Comparison of ENCODE assay signal across 17 cellular contexts in the genomic region with DNA sequence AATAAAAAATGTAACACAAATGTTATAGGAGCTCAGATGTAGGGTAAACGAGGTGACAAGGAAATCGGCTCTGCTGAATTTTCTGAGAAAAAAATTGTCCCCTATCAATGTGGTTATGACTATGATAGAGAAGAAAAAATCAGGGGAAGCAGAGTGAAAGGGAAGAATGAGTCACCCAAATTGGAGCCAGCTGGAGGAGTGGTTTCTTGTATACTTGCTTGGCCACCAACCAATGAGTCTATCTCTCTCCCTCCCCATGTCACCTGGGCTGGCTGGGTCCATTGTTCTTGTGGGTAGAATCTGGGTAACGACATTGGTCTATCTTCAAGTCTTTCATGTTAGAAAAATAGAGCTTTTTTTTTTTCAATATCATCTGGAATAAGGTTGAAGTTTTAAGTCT.
DNase-seq lines count a peak whose midpoint lies in the region; TF ChIP-seq lines count a peak whose summit lies in the region.
"Had no signal": no experiment of that assay in that cellular context is flagged by ENCODE, and none has a peak within 500 bp of the region (broad histone marks: within the 10 kb centered on the region; RNA-seq: fewer than 3 reads in every experiment).

No MANE protein-coding gene starts in this region.

- H3K4me3 ChIP-seq in BJ (ENCODE audit: low read depth, low read length) (no peak overlapping the region), astrocyte of the spinal cord (ENCODE audit: low read depth, low read length) (no peak overlapping the region), tibial artery (no peak overlapping the region)
- H3K4me3 ChIP-seq: cardiac muscle cell, SJCRH30 had no signal

- no peaks in the 10 kb centered on the region for H3K9me3 ChIP-seq in tibial artery
- H3K9me3 ChIP-seq: SJCRH30 had no signal

- no peak overlapping the region for H3K27ac ChIP-seq in tibial artery
- H3K27ac ChIP-seq: C4-2B, cardiac muscle cell, SJCRH30 had no signal

- H3K36me3 ChIP-seq in BJ (ENCODE audit: control insufficient read depth, insufficient read depth, low read length) = no peaks in the 10 kb centered on the region
- no peaks in the 10 kb centered on the region for H3K36me3 ChIP-seq in tibial artery
- H3K36me3 ChIP-seq: cardiac muscle cell, SJCRH30 had no signal

- POLR2A ChIA-PET in BJ (lab: Charles Lee) = no interaction called here

- intact Hi-C loops in tibial artery (cut with DNase I; ENCODE audit: low total_unique reads) = no loop called here

- DNase-seq in BJ (ENCODE audit: low read depth) (peak; percentile 11), HT1080 (ENCODE audit: low read depth) (peak; percentile 84), astrocyte of the spinal cord (ENCODE audit: low read depth, low spot score) (peak; percentile 41), iPS-NIHi11 (ENCODE audit: low spot score) (peak; percentile 24), GDM1 (lab: John Stamatoyannopoulos, UW) (no peak), tibial artery (no peak), RPMI8226 (no peak), NCI-H748 treated with DMSO at 0.1 percent for 48 hours (lab: John Stamatoyannopoulos, UW) (no peak)
- DNase-seq: activated gamma-delta T cell treated with Interleukin-2 at 50 U/mL for 16 hours; GF-D8; natural killer cell; NCI-H187 treated with DMSO at 0.1 percent for 48 hours; NCI-H774; stimulated activated CD4-positive, alpha-beta T cell treated with anti-CD3 and anti-CD28 coated beads, Interleukin-2, amount 100 ng/mL, for 48 hours had no signal

- H3K27me3 ChIP-seq in BJ (ENCODE audit: control insufficient read depth, insufficient read depth, low read length) (no peaks in the 10 kb centered on the region), tibial artery (no peaks in the 10 kb centered on the region)
- H3K27me3 ChIP-seq: cardiac muscle cell, SJCRH30 had no signal

- CTCF ChIA-PET in BJ (lab: Yijun Ruan, JAX) = no interaction called here

- in situ Hi-C loops in astrocyte of the spinal cord (cut with HindIII; ENCODE audit: low sequenced_read_pairs) = no loop called here

- no peak for TF ChIP-seq CTCF in BJ (IDR thresholded peaks at IDR 0.05; ENCODE audit: insufficient read depth, low read depth, low read length)
- TF ChIP-seq CTCF in astrocyte of the spinal cord (IDR thresholded peaks at IDR 0.05; ENCODE audit: low read depth, low read length) = no peak
- no peak for TF ChIP-seq CTCF in tibial artery (IDR thresholded peaks at IDR 0.05)

- H3K4me1 ChIP-seq in tibial artery = peaks cover 0 to 16% (median 0%) of the 10 kb centered on the region in 4 donors
- H3K4me1 ChIP-seq: SJCRH30 had no signal

Comparison
In these comparisons a context has a peak if more than half of its experiments do, and no peak if none do; other contexts are left out.
1. DNase-seq: peak in BJ (single experiment), HT1080 (single experiment), astrocyte of the spinal cord (single experiment) and iPS-NIHi11 (single experiment); none in GDM1 (single experiment), tibial artery (0 of 2), RPMI8226 (single experiment) and NCI-H748 treated with DMSO at 0.1 percent for 48 hours (single experiment).